In the genomic region with DNA sequence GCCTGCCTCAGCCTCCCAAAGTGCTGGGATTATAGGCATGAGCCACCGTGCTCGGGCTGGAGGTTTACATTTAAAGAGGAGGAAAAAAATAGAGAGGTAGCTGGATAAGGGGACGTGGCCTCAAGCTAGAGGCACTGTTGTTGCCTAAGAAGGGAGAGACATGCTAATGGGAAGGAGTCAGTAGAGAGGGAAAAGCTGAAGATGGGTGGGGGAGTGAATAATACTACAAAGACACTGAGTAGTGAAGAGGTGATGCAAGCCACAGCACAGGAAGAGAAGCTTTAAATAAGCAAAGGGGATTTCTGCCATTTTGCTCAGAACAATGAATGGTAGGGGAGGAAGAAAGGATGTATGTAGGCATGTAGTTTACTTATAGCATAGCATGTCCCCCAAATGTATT, we compare ENCODE assay signal across 25 cellular contexts. TPM values are rescaled to one million over a fixed set of nuclear protein-coding genes. Genes with fewer than 3 reads are reported as not detected.
DNase-seq lines count a peak whose midpoint lies in the region; FAIRE-seq and TF ChIP-seq lines count a peak whose summit lies in the region.
"Had no signal": no experiment of that assay in that cellular context is flagged by ENCODE, and none has a peak within 500 bp of the region (broad histone marks: within the 10 kb centered on the region; RNA-seq: fewer than 3 reads in every experiment).

No MANE protein-coding gene starts in this region.

- H3K79me2 ChIP-seq in astrocyte (ENCODE audit: insufficient read depth, low read length) (no peaks in the 10 kb centered on the region), neural progenitor cell (ENCODE audit: low read depth) (no peaks in the 10 kb centered on the region)

- peak; percentile 41 for FAIRE-seq in GM12891 (lab: Jason Lieb, UNC)
- FAIRE-seq in astrocyte (lab: Jason Lieb, UNC): peak; percentile 37
- FAIRE-seq: GM18507 had no signal

- H3K36me3 ChIP-seq in astrocyte (ENCODE audit: insufficient read depth, low read length) (no peaks in the 10 kb centered on the region), neural progenitor cell (no peaks in the 10 kb centered on the region)

- intact Hi-C loops in activated T-helper 1 cell treated with anti-CD3 and anti-CD28 coated beads, Interleukin-12 subunit alpha, Interleukin-12 subunit beta, Interleukin-2, Interleukin-4 antibody, amounts not matched to agents 30 ng/mL and 10 ng/mL and 1 ng/mL, durations not matched to agents 14 hours and 24 hours and 36 hours (cut with micrococcal nuclease): no loop called here

- no peak for TF ChIP-seq CTCF in NB4 (IDR thresholded peaks at IDR 0.05; ENCODE audit: low read depth, low read length)
- no peak for TF ChIP-seq CTCF in astrocyte (IDR thresholded peaks at IDR 0.05; ENCODE audit: insufficient read depth, low read depth, low read length)
- no peak for TF ChIP-seq CTCF in neural progenitor cell (IDR thresholded peaks at IDR 0.05)

- H3F3A ChIP-seq in neural progenitor cell (ENCODE audit: low read depth): peaks cover 11% of the 10 kb centered on the region

- no peak overlapping the region for H3K4me3 ChIP-seq in NB4 (ENCODE audit: low read depth, low read length)
- no peak overlapping the region for H3K4me3 ChIP-seq in astrocyte (ENCODE audit: insufficient read depth, low read depth, low read length)
- no peak overlapping the region for H3K4me3 ChIP-seq in neural progenitor cell
- H3K4me3 ChIP-seq: A549, GM23248 had no signal

- H3K27me3 Mint-ChIP-seq in astrocyte (ENCODE audit: low read depth, unreplicated experiment): no peaks in the 10 kb centered on the region
- no peaks in the 10 kb centered on the region for H3K27me3 Mint-ChIP-seq in neural progenitor cell (ENCODE audit: insufficient read depth, low read depth)
- peaks cover under 1% of the 10 kb centered on the region for H3K27me3 Mint-ChIP-seq in activated T-helper 1 cell treated with anti-CD3 and anti-CD28 coated beads, Interleukin-12 subunit alpha, Interleukin-12 subunit beta, Interleukin-2, Interleukin-4 antibody, amounts not matched to agents 30 ng/mL and 10 ng/mL and 1 ng/mL, durations not matched to agents 14 hours and 24 hours and 36 hours (ENCODE audit: insufficient read depth)
- H3K27me3 Mint-ChIP-seq: B cell had no signal

- no peak overlapping the region for H3K4me3 Mint-ChIP-seq in astrocyte (ENCODE audit: unreplicated experiment)
- H3K4me3 Mint-ChIP-seq in neural progenitor cell: no peak overlapping the region
- H3K4me3 Mint-ChIP-seq in activated T-helper 1 cell treated with anti-CD3 and anti-CD28 coated beads, Interleukin-12 subunit alpha, Interleukin-12 subunit beta, Interleukin-2, Interleukin-4 antibody, amounts not matched to agents 30 ng/mL and 10 ng/mL and 1 ng/mL, durations not matched to agents 14 hours and 24 hours and 36 hours: no peak overlapping the region
- H3K4me3 Mint-ChIP-seq: B cell; CD8-positive, alpha-beta T cell had no signal

- H3K9me3 ChIP-seq in astrocyte (ENCODE audit: insufficient read depth, low read depth, low read length) (no peaks in the 10 kb centered on the region), neural progenitor cell (ENCODE audit: low read depth) (no peaks in the 10 kb centered on the region)
- H3K9me3 ChIP-seq: A549, Caco-2 had no signal

- H3K27ac ChIP-seq in astrocyte (ENCODE audit: low read depth, low read length) (no peak overlapping the region), neural progenitor cell (no peak overlapping the region)
- H3K27ac ChIP-seq: A549, C4-2B, GM23248, RWPE1 had no signal

- no peaks in the 10 kb centered on the region for H3K36me3 Mint-ChIP-seq in astrocyte (ENCODE audit: low read depth, unreplicated experiment)
- H3K36me3 Mint-ChIP-seq in neural progenitor cell: peaks cover 3% of the 10 kb centered on the region
- H3K36me3 Mint-ChIP-seq in activated T-helper 1 cell treated with anti-CD3 and anti-CD28 coated beads, Interleukin-12 subunit alpha, Interleukin-12 subunit beta, Interleukin-2, Interleukin-4 antibody, amounts not matched to agents 30 ng/mL and 10 ng/mL and 1 ng/mL, durations not matched to agents 14 hours and 24 hours and 36 hours (ENCODE audit: low read depth): no peaks in the 10 kb centered on the region
- H3K36me3 Mint-ChIP-seq: CD8-positive, alpha-beta T cell had no signal

- H3K4me1 Mint-ChIP-seq in astrocyte (ENCODE audit: low read depth, unreplicated experiment): no peaks in the 10 kb centered on the region
- no peaks in the 10 kb centered on the region for H3K4me1 Mint-ChIP-seq in neural progenitor cell
- no peaks in the 10 kb centered on the region for H3K4me1 Mint-ChIP-seq in activated T-helper 1 cell treated with anti-CD3 and anti-CD28 coated beads, Interleukin-12 subunit alpha, Interleukin-12 subunit beta, Interleukin-2, Interleukin-4 antibody, amounts not matched to agents 30 ng/mL and 10 ng/mL and 1 ng/mL, durations not matched to agents 14 hours and 24 hours and 36 hours (ENCODE audit: low read depth)
- H3K4me1 Mint-ChIP-seq: B cell had no signal

- no peak overlapping the region for H3K4me2 ChIP-seq in astrocyte (ENCODE audit: low read length)
- no peak overlapping the region for H3K4me2 ChIP-seq in neural progenitor cell
- H3K4me2 ChIP-seq: A549 had no signal

- H3K9me3 Mint-ChIP-seq in astrocyte (ENCODE audit: unreplicated experiment): no peaks in the 10 kb centered on the region
- H3K9me3 Mint-ChIP-seq in neural progenitor cell: peaks cover 3% of the 10 kb centered on the region
- no peaks in the 10 kb centered on the region for H3K9me3 Mint-ChIP-seq in activated T-helper 1 cell treated with anti-CD3 and anti-CD28 coated beads, Interleukin-12 subunit alpha, Interleukin-12 subunit beta, Interleukin-2, Interleukin-4 antibody, amounts not matched to agents 30 ng/mL and 10 ng/mL and 1 ng/mL, durations not matched to agents 14 hours and 24 hours and 36 hours
- H3K9me3 Mint-ChIP-seq: CD8-positive, alpha-beta T cell had no signal

- TF ChIP-seq POLR2A in GM12891 (IDR thresholded peaks at IDR 0.05; ENCODE audit: low read depth, low read length) (no peak), NB4 (IDR thresholded peaks at IDR 0.05; ENCODE audit: extremely low read depth, insufficient read length) (no peak)

- H3K9ac ChIP-seq in astrocyte (ENCODE audit: low read length) (no peak overlapping the region), neural progenitor cell (no peak overlapping the region)
- H3K9ac ChIP-seq: GM23248 had no signal

- no peak for DNase-seq in GM12891 (ENCODE audit: insufficient read length, low spot score)
- DNase-seq in NB4 (ENCODE audit: low read depth): peak; percentile 7
- DNase-seq in astrocyte (ENCODE audit: low read depth): no peak
- no peak for DNase-seq in neural progenitor cell (ENCODE audit: low spot score)
- DNase-seq in activated T-helper 1 cell treated with anti-CD3 and anti-CD28 coated beads, Interleukin-12 subunit alpha, Interleukin-12 subunit beta, Interleukin-2, Interleukin-4 antibody, amounts not matched to agents 30 ng/mL and 10 ng/mL and 1 ng/mL, durations not matched to agents 14 hours and 24 hours and 36 hours (ENCODE audit: low spot score): no peak
- no peak for DNase-seq in activated CD8-positive, alpha-beta memory T cell treated with anti-CD3 and anti-CD28 coated beads, Interleukin-2, amount 50 U/mL, for 48 hours
- DNase-seq in putamen (ENCODE audit: low spot score): no peak
- DNase-seq: Caco-2; CD8-positive, alpha-beta T cell; DMS79; EL; GF-D8; GM23248; H7; NCI-H1105 treated with DMSO at 0.1 percent for 48 hours; NCI-H2029; NCI-H446; NCI-H524 treated with DMSO at 0.1 percent for 48 hours; NCI-H774; SHP77 had no signal

- H3K4me1 ChIP-seq in astrocyte (ENCODE audit: insufficient read depth, low read length): peaks cover 3% of the 10 kb centered on the region
- peaks cover 17% of the 10 kb centered on the region for H3K4me1 ChIP-seq in neural progenitor cell
- H3K4me1 ChIP-seq: Caco-2 had no signal

- H2AFZ ChIP-seq in astrocyte (ENCODE audit: low read depth, low read length) (no peak overlapping the region), neural progenitor cell (replicated peaks) (peak overlapping the region; percentile 51)
- H2AFZ ChIP-seq: GM23248 had no signal

- H3K27ac Mint-ChIP-seq in astrocyte (ENCODE audit: unreplicated experiment) (no peak overlapping the region), neural progenitor cell (no peak overlapping the region)
- no peak overlapping the region for H3K27ac Mint-ChIP-seq in activated T-helper 1 cell treated with anti-CD3 and anti-CD28 coated beads, Interleukin-12 subunit alpha, Interleukin-12 subunit beta, Interleukin-2, Interleukin-4 antibody, amounts not matched to agents 30 ng/mL and 10 ng/mL and 1 ng/mL, durations not matched to agents 14 hours and 24 hours and 36 hours
- H3K27ac Mint-ChIP-seq: B cell; CD8-positive, alpha-beta T cell had no signal

- no peaks in the 10 kb centered on the region for H4K20me1 ChIP-seq in astrocyte (ENCODE audit: insufficient read depth, low read length)
- H4K20me1 ChIP-seq in neural progenitor cell (ENCODE audit: low read depth): no peaks in the 10 kb centered on the region

- H3K27me3 ChIP-seq in astrocyte (ENCODE audit: insufficient read depth, low read length): no peaks in the 10 kb centered on the region
- H3K27me3 ChIP-seq in neural progenitor cell: no peaks in the 10 kb centered on the region

TF ChIP-seq in GM12891, 5 proteins besides CTCF, POLR2A, EP300 and RAD21:
- no peak for TF ChIP-seq SPI1 (IDR thresholded peaks at IDR 0.05; ENCODE audit: low read depth, low read length)
- no peak for TF ChIP-seq POU2F2 (IDR thresholded peaks at IDR 0.05; ENCODE audit: low read depth, low read length)
- TF ChIP-seq PAX5 (IDR thresholded peaks at IDR 0.05; ENCODE audit: insufficient read depth, low read length, severe bottlenecking): no peak
- no peak for TF ChIP-seq TAF1 (IDR thresholded peaks at IDR 0.05; ENCODE audit: low read depth, low read length)
- TF ChIP-seq POLR2AphosphoS5 (IDR thresholded peaks at IDR 0.05; ENCODE audit: low read depth, low read length): no peak
TF ChIP-seq in GM12891: peak in this region for 0.

RNA-seq across cellular contexts. Expression of gene AP1S2, which starts 11.5 kb away (rescaled TPM):
- polyA plus RNA-seq in GM12891 (2012; ENCODE audit: low read depth, missing spikeins): 35.3 TPM
- 43.5 and 74.2 TPM in 2 replicates for total RNA-seq in astrocyte
- 406 and 873 TPM in 2 replicates for total RNA-seq in neural progenitor cell (ENCODE audit: low replicate concordance)
- 20.7 and 35.3 TPM in 2 replicates for total RNA-seq in activated T-helper 1 cell treated with anti-CD3 and anti-CD28 coated beads, Interleukin-12 subunit alpha, Interleukin-12 subunit beta, Interleukin-2, Interleukin-4 antibody, amounts not matched to agents 30 ng/mL and 10 ng/mL and 1 ng/mL, durations not matched to agents 14 hours and 24 hours and 36 hours
